15 cellular contexts compared by ENCODE assay signal in the genomic region with DNA sequence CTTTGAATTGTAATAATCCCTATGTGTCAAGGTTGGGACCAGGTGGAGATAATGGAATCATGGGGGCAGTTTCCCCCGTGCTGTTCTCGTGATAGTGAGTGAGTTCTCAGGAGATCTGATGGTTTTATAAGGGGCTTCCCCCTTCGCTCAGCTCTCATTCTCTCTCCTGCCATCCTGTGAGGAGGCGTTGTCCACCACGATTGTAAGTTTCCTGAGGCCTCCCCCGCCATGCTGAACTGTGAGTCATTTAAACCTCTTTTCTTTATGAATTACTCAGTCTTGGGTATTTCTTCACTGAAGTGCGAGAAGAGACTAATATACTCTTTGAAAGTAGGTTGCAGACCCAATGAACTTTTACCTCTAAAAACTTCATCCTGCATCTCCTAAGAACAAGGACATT. TPM values are rescaled to one million over a fixed set of nuclear protein-coding genes. Genes with fewer than 3 reads are reported as not detected.
DNase-seq lines count a peak whose midpoint lies in the region; ATAC-seq and TF ChIP-seq lines count a peak whose summit lies in the region.
"Had no signal": no experiment of that assay in that cellular context is flagged by ENCODE, and none has a peak within 500 bp of the region (broad histone marks: within the 10 kb centered on the region; RNA-seq: fewer than 3 reads in every experiment).

No MANE protein-coding gene starts in this region.

- no peak overlapping the region for H3K27ac ChIP-seq in brain microvascular endothelial cell
- H3K27ac ChIP-seq in heart right ventricle = no peak overlapping the region
- H3K27ac ChIP-seq: C4-2B had no signal

- intact Hi-C loops in heart right ventricle (cut with DNase I) = no loop called here

- ATAC-seq in HG02763 (IDR thresholded peaks at IDR 0.05; ENCODE audit: unreplicated experiment) (no peak), heart right ventricle (no peak)
- ATAC-seq: HCT116 had no signal

- H3K36me3 ChIP-seq in brain microvascular endothelial cell (replicated peaks) (no peaks in the 10 kb centered on the region), heart right ventricle (no peaks in the 10 kb centered on the region)

- H3K9me3 ChIP-seq in heart right ventricle = peaks cover 0 to 2% (median 0%) of the 10 kb centered on the region in 11 donors

- 62% methylated on average over 7 of the region's 7 CpGs for WGBS in heart right ventricle, 2 donors

- in situ Hi-C loops in brain microvascular endothelial cell (cut with HindIII; ENCODE audit: low pct_ligation_motif_present, low sequenced_read_pairs) = no loop called here

- TF ChIP-seq CTCF in brain microvascular endothelial cell (IDR thresholded peaks at IDR 0.05; ENCODE audit: low read depth, low read length, missing control alignments) (no peak), heart right ventricle (IDR thresholded peaks at IDR 0.05) (no peak)

- H3K4me1 ChIP-seq in heart right ventricle = peaks cover 0 to 4% (median 0%) of the 10 kb centered on the region in 9 donors

- DNase-seq in NK-92 treated with Interleukin-12 subunit alpha and Interleukin-12 subunit beta, amount 100 ng/mL, for 24 hours (lab: John Stamatoyannopoulos, UW) = peak; percentile 68
- DNase-seq in NK-92 (lab: John Stamatoyannopoulos, UW; ENCODE audit: unreplicated experiment) (no peak), brain microvascular endothelial cell (peak; percentile 21), NCI-H748 treated with DMSO at 0.1 percent for 48 hours (lab: John Stamatoyannopoulos, UW) (no peak), heart right ventricle (no peak)
- DNase-seq in activated CD4-positive, CD25-positive, alpha-beta regulatory T cell treated with anti-CD3 and anti-CD28 coated beads, Interleukin-2, amount 50 U/mL, for 72 hours = peak; percentile 35
- peak; percentile 8 to 63 (median 40) for DNase-seq in stimulated activated CD4-positive, alpha-beta T cell treated with anti-CD3 and anti-CD28 coated beads, TNF-alpha, amount 100 ng/mL, for 24 hours (ENCODE audit: low read depth in 3 of 3)
- DNase-seq: 8988T, DMS79, KG1, NCI-H1417 treated with DMSO at 0.1 percent for 48 hours, NCI-H226 had no signal

- H3K27me3 ChIP-seq in brain microvascular endothelial cell (replicated peaks) = no peaks in the 10 kb centered on the region
- peaks cover 0 to 60% (median 48%) of the 10 kb centered on the region in 7 donors for H3K27me3 ChIP-seq in heart right ventricle

- H3K4me3 ChIP-seq in brain microvascular endothelial cell (ENCODE audit: low read depth, low read length) (no peak overlapping the region), heart right ventricle (no peak overlapping the region)

RNA-seq across cellular contexts. Expression of a gene that starts 39.2 kb away (rescaled TPM):
- total RNA-seq in heart right ventricle = under 1 TPM in 7 of 10 donors, not detected in 3; 0.15 to 0.56 (median 0.31) TPM
- under 1 TPM in 1 of 2 donors, not detected in 1; 0.99 TPM for polyA plus RNA-seq in heart right ventricle

Comparison
In these comparisons a context has a peak if more than half of its experiments do, and no peak if none do; other contexts are left out.
1. DNase-seq: peak in NK-92 treated with Interleukin-12 subunit alpha and Interleukin-12 subunit beta, amount 100 ng/mL, for 24 hours (single experiment), activated CD4-positive, CD25-positive, alpha-beta regulatory T cell treated with anti-CD3 and anti-CD28 coated beads, Interleukin-2, amount 50 U/mL, for 72 hours (single experiment), brain microvascular endothelial cell (single experiment) and stimulated activated CD4-positive, alpha-beta T cell treated with anti-CD3 and anti-CD28 coated beads, TNF-alpha, amount 100 ng/mL, for 24 hours (3 of 3); none in NK-92 (single experiment), NCI-H748 treated with DMSO at 0.1 percent for 48 hours (single experiment) and heart right ventricle (0 of 2).